In genomic region chr6:157317129-157317814, GRCh38 we compare ENCODE assay signal across 1 cellular context.
TF ChIP-seq lines count a peak whose summit lies in the region.

No MANE protein-coding gene starts in this region.

TF ChIP-seq in K562, 482 proteins besides CTCF, POLR2A, EP300 and RAD21 (continued from another document and continues in another):
- TF ChIP-seq NKRF (IDR thresholded peaks at IDR 0.05; ENCODE audit: borderline replicate concordance) (peak; percentile 35; the same call in 1 of the 2 replicates), PKNOX1 (IDR thresholded peaks at IDR 0.05) (peak; percentile 85), ZBTB12 (CRISPR knock-in tag; IDR thresholded peaks at IDR 0.05) (0 out of 2 replicates have a peak, but pooled peaks have one; percentile 18), NR2C1 (IDR thresholded peaks at IDR 0.05) (no peak; the same call in 1 of the 2 replicates), NR2C1 (tag; IDR thresholded peaks at IDR 0.05) (0 out of 2 replicates have a peak, but pooled peaks have one; percentile 17), ZNF644 (tag; IDR thresholded peaks at IDR 0.05; ENCODE audit: low read depth) (no peak), ESRRA (IDR thresholded peaks at IDR 0.05; ENCODE audit: borderline replicate concordance, low read depth) (peak; percentile 63; the same call in 1 of the 2 replicates), ZNF398 (CRISPR knock-in tag; IDR thresholded peaks at IDR 0.05) (no peak), ZNF316 (IDR thresholded peaks at IDR 0.05) (peak; percentile 88), TCF7L2 (IDR thresholded peaks at IDR 0.05; ENCODE audit: low read depth, low read length) (no peak), MAX (CRISPR knock-in tag; IDR thresholded peaks at IDR 0.05) (no peak), ZNF277 (CRISPR knock-in tag; IDR thresholded peaks at IDR 0.05; ENCODE audit: borderline replicate concordance) (no peak), ZKSCAN1 (IDR thresholded peaks at IDR 0.05; ENCODE audit: low read depth, low read length) (peak; percentile 54; the same call in 1 of the 2 replicates), YBX1 (IDR thresholded peaks at IDR 0.05) (no peak), MAZ (CRISPR knock-in tag; conservative IDR thresholded peaks at IDR 0.05 in 1 of 2, IDR thresholded peaks at IDR 0.05 in 1 of 2) (0 out of 4 replicates have a peak, but pooled peaks of 1 of the 2 experiments have one; percentile 42), ZNF431 (CRISPR knock-in tag; IDR thresholded peaks at IDR 0.05) (no peak), HSF4 (CRISPR knock-in tag; IDR thresholded peaks at IDR 0.05; ENCODE audit: borderline replicate concordance) (no peak), ZNF133 (CRISPR knock-in tag; IDR thresholded peaks at IDR 0.05) (no peak), CBFA2T3 (IDR thresholded peaks at IDR 0.05) (peak; percentile 75), FOXM1 (IDR thresholded peaks at IDR 0.05; ENCODE audit: low read depth) (peak; percentile 53), FOXM1 (CRISPR knock-in tag; IDR thresholded peaks at IDR 0.05; ENCODE audit: low read depth) (no peak), ZMIZ1 (IDR thresholded peaks at IDR 0.05; ENCODE audit: low read depth in 2 of 2, low read length in 2 of 2) (0 out of 4 replicates have a peak, but pooled peaks of 1 of the 2 experiments have one; percentile 6), NR3C1 (CRISPR knock-in tag; IDR thresholded peaks at IDR 0.05) (no peak), CSDE1 (IDR thresholded peaks at IDR 0.05) (peak; percentile 19 to 85; a peak in 2 of 4 replicates), HBP1 (CRISPR knock-in tag; IDR thresholded peaks at IDR 0.05) (peak; percentile 9; the same call in 1 of the 2 replicates), MEIS2 (IDR thresholded peaks at IDR 0.05; ENCODE audit: partially characterized antibody) (peak; percentile 54), ZFP91 (CRISPR knock-in tag; IDR thresholded peaks at IDR 0.05) (no peak), ZNF764 (CRISPR knock-in tag; IDR thresholded peaks at IDR 0.05; ENCODE audit: low read depth) (no peak), HDAC2 (IDR thresholded peaks at IDR 0.05) (peak; percentile 89), MXI1 (IDR thresholded peaks at IDR 0.05; ENCODE audit: low read depth, low read length) (no peak), ZBTB49 (CRISPR knock-in tag; IDR thresholded peaks at IDR 0.05; ENCODE audit: borderline replicate concordance) (no peak), E2F8 (IDR thresholded peaks at IDR 0.05; ENCODE audit: low read depth, partially characterized antibody) (no peak), RAD51 (IDR thresholded peaks at IDR 0.05; ENCODE audit: borderline replicate concordance, low read depth) (no peak; the same call in 1 of the 2 replicates), KDM2B (CRISPR knock-in tag; IDR thresholded peaks at IDR 0.05) (no peak), MCM7 (IDR thresholded peaks at IDR 0.05) (0 out of 4 replicates have a peak, but pooled peaks of 1 of the 2 experiments have one; percentile 13), KDM4B (IDR thresholded peaks at IDR 0.05; ENCODE audit: borderline replicate concordance in 2 of 2, low read depth in 1 of 2) (no peak), CHD2 (IDR thresholded peaks at IDR 0.05; ENCODE audit: low read depth, low read length) (no peak), SMAD1 (IDR thresholded peaks at IDR 0.05; ENCODE audit: low read depth, low read length, partially characterized antibody) (peak; percentile 97), MEF2A (IDR thresholded peaks at IDR 0.05; ENCODE audit: control insufficient read depth, low read depth, low read length) (no peak), CXXC5 (CRISPR knock-in tag; IDR thresholded peaks at IDR 0.05) (peak; percentile 66)
